In the genomic region with DNA sequence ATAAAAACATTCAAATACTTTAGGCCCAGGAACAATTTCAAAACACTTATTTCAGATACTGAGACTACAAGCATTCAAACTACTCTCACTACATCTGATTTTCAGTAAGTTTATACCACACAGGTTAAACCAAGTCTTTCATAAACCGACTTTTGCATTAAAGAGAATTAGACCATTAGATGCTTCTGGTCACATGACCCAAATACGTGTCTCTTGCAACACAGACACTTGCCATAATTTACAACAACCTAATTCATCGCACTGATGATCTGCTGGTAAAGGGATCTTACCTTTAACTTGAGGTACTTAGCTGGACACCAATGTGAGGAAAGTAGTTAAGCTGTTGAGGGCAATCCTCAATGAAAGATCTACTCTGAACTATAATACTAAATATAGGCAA, we compare ENCODE assay signal across 1 cellular context.
TF ChIP-seq lines count a peak whose summit lies in the region.

No MANE protein-coding gene starts in this region.

TF ChIP-seq in HepG2, 621 proteins besides CTCF, POLR2A, EP300 and RAD21 (continued from another document):
- TF ChIP-seq USF2 (IDR thresholded peaks at IDR 0.05; ENCODE audit: low read depth, low read length) (peak; percentile 45; the same call in 1 of the 2 replicates), USF2 (CRISPR knock-in tag; IDR thresholded peaks at IDR 0.05; ENCODE audit: borderline replicate concordance) (peak; percentile 33; the same call in 1 of the 2 replicates), SIN3B (IDR thresholded peaks at IDR 0.05; ENCODE audit: low read length) (no peak), MEIS2 (CRISPR knock-in tag; IDR thresholded peaks at IDR 0.05) (no peak), SALL1 (CRISPR knock-in tag; IDR thresholded peaks at IDR 0.05) (no peak), CREB1 (IDR thresholded peaks at IDR 0.05) (no peak), CREB1 (CRISPR knock-in tag; IDR thresholded peaks at IDR 0.05) (0 out of 2 replicates have a peak, but pooled peaks have one; percentile 20), NR0B2 (CRISPR knock-in tag; IDR thresholded peaks at IDR 0.05) (no peak)
